In genomic region chr1:217133958-217134856, GRCh38 we compare ENCODE assay signal across 10 cellular contexts.
A peak's percentile ranks its signal among the peaks of the same experiment; 100 is the strongest.
DNase-seq lines count a peak whose midpoint lies in the region; ATAC-seq and TF ChIP-seq lines count a peak whose summit lies in the region.
"Had no signal": no experiment of that assay in that cellular context is flagged by ENCODE, and none has a peak within 500 bp of the region (broad histone marks: within the 10 kb centered on the region; RNA-seq: fewer than 3 reads in every experiment).

No MANE protein-coding gene starts in this region.

- H3K27me3 ChIP-seq in neural progenitor cell, result peaks cover 100% of the 10 kb centered on the region
- no peaks in the 10 kb centered on the region for H3K27me3 ChIP-seq in SJCRH30

- no peak overlapping the region for H3K4me3 ChIP-seq in fibroblast of villous mesenchyme (ENCODE audit: low read depth, low read length)
- H3K4me3 ChIP-seq in neural progenitor cell, result peak overlapping the region; percentile 63
- no peak overlapping the region for H3K4me3 ChIP-seq in SJCRH30

- no peak overlapping the region for H3K27ac Mint-ChIP-seq in neural progenitor cell

- H3F3A ChIP-seq in neural progenitor cell (ENCODE audit: low read depth), result no peaks in the 10 kb centered on the region

- peak overlapping the region; percentile 79 for H2AFZ ChIP-seq in neural progenitor cell (replicated peaks)

- TF ChIP-seq CTCF in fibroblast of villous mesenchyme (IDR thresholded peaks at IDR 0.05; ENCODE audit: insufficient read depth, low read depth, low read length), result no peak
- TF ChIP-seq CTCF in neural progenitor cell (IDR thresholded peaks at IDR 0.05), result no peak

- H3K4me3 Mint-ChIP-seq in neural progenitor cell, result peak overlapping the region; percentile 92

- H3K36me3 ChIP-seq in neural progenitor cell (no peaks in the 10 kb centered on the region), SJCRH30 (no peaks in the 10 kb centered on the region)

- H3K27me3 Mint-ChIP-seq in neural progenitor cell (ENCODE audit: insufficient read depth, low read depth), result peaks cover 69% of the 10 kb centered on the region

- H4K20me1 ChIP-seq in neural progenitor cell (ENCODE audit: low read depth), result peaks cover 61% of the 10 kb centered on the region

- no peak overlapping the region for H3K9ac ChIP-seq in neural progenitor cell

- DNase-seq in COR-L47 (lab: John Stamatoyannopoulos, UW), result peak; percentile 11
- peak; percentile 70 for DNase-seq in NCI-H69 (lab: John Stamatoyannopoulos, UW)
- DNase-seq in fibroblast of villous mesenchyme (ENCODE audit: low read depth), result peak; percentile 1
- peak; percentile 57 for DNase-seq in neural progenitor cell (ENCODE audit: low spot score)
- no peak for DNase-seq in stimulated activated CD4-positive, alpha-beta T cell treated with anti-CD3 and anti-CD28 coated beads, Interleukin-15, amount 100 ng/mL, for 24 hours
- no peak for DNase-seq in SJCRH30
- DNase-seq: activated CD4-positive, CD25-positive, alpha-beta regulatory T cell treated with anti-CD3 and anti-CD28 coated beads, Interleukin-2, amount 50 U/mL, for 72 hours; amygdala had no signal

- no peaks in the 10 kb centered on the region for H3K36me3 Mint-ChIP-seq in neural progenitor cell

- peak overlapping the region; percentile 97 for H3K4me2 ChIP-seq in neural progenitor cell

- H3K4me1 Mint-ChIP-seq in neural progenitor cell, result peaks cover 37% of the 10 kb centered on the region

- H3K27ac ChIP-seq in neural progenitor cell (no peak overlapping the region), SJCRH30 (no peak overlapping the region)

- no peak for ATAC-seq in HG02973 (IDR thresholded peaks at IDR 0.05; ENCODE audit: unreplicated experiment)
- ATAC-seq in GM18520 (IDR thresholded peaks at IDR 0.05; ENCODE audit: unreplicated experiment), result no peak

- H3K79me2 ChIP-seq in neural progenitor cell (ENCODE audit: low read depth), result no peaks in the 10 kb centered on the region

- peaks cover 34% of the 10 kb centered on the region for H3K4me1 ChIP-seq in neural progenitor cell
- H3K4me1 ChIP-seq in SJCRH30, result no peaks in the 10 kb centered on the region

- H3K9me3 Mint-ChIP-seq in neural progenitor cell, result no peaks in the 10 kb centered on the region

- H3K9me3 ChIP-seq in neural progenitor cell (ENCODE audit: low read depth) (no peaks in the 10 kb centered on the region), SJCRH30 (replicated peaks) (no peaks in the 10 kb centered on the region)

Comparison
In these comparisons a context has a peak if more than half of its experiments do, and no peak if none do; other contexts are left out.
1. DNase-seq: peak in COR-L47 (single experiment), NCI-H69 (single experiment), fibroblast of villous mesenchyme (single experiment) and neural progenitor cell (single experiment); none in stimulated activated CD4-positive, alpha-beta T cell treated with anti-CD3 and anti-CD28 coated beads, Interleukin-15, amount 100 ng/mL, for 24 hours (single experiment) and SJCRH30 (0 of 2).